8 cellular contexts compared by ENCODE assay signal in the genomic region with DNA sequence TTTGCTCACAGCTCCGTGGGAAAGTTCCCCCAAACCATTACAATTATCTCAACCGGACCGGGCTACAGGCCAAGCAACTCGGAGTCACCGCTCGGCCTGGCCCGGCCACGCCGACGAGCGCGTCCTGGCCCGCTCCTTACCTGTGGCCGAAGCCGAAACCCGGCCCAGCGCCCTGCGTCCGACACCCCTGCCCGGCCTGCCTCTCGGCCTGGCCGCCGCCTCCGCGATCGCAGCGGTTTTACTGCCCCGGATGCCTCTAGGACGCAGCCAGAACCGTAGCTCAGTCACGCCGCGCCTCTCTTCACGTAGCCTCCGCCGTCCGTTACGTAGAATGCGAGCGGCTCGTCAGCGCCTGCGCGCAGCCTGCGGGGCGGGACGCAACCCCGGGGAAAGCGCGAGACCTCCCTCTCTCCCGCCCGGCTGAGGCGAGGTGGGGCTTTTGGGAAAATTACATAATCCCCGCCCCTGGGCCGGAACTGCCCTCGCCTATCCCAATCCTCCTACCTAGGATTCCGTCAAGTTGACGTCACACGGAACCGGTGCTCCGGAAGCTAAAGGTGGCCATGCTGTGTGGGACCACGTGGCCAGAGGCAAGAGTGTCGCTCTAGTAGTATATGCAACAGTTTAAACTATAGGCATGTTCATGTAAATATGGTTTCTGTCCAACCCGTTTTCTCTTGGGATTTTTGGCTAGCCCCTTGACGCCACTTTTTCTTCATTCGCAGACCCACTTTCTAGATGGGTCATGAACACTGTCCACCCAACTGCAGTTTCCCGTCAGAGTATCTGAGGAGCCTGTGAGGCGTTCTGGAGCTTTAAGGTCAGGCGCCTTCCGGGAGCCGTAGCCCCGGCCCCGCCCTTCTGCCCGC. TPM values are rescaled to one million over a fixed set of nuclear protein-coding genes. Genes with fewer than 3 reads are reported as not detected.
DNase-seq lines count a peak whose midpoint lies in the region; ATAC-seq and TF ChIP-seq lines count a peak whose summit lies in the region.

A gene with protein sequence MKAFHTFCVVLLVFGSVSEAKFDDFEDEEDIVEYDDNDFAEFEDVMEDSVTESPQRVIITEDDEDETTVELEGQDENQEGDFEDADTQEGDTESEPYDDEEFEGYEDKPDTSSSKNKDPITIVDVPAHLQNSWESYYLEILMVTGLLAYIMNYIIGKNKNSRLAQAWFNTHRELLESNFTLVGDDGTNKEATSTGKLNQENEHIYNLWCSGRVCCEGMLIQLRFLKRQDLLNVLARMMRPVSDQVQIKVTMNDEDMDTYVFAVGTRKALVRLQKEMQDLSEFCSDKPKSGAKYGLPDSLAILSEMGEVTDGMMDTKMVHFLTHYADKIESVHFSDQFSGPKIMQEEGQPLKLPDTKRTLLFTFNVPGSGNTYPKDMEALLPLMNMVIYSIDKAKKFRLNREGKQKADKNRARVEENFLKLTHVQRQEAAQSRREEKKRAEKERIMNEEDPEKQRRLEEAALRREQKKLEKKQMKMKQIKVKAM (minus strand): TSS at position 326 of the 869 bp plus-strand sequence. CDS start 7,422 bp downstream, outside the sequence.

- no peak within 1 kb of the TSS for H2BK12ac ChIP-seq in H9 (ENCODE audit: insufficient read length, low read depth, low read length)

- peak; percentile 92 to 93 for ATAC-seq in natural killer cell treated with Interleukin-12 subunit alpha and Interleukin-12 subunit beta and Interleukin-15 and Interleukin-18, amount 100 ng/mL, for 72 hours
- ATAC-seq in stimulated activated naive CD8-positive, alpha-beta T cell treated with anti-CD3 and anti-CD28 coated beads, Interleukin-15, Interleukin-2, amounts not matched to agents 100 U/mL and 50 U/mL, for 24 hours, result peak; percentile 89

- no peak within 1 kb of the TSS for H4K5ac ChIP-seq in H9 (ENCODE audit: insufficient read length, low read depth, low read length)

- no peak within 1 kb of the TSS for H4K91ac ChIP-seq in H9 (ENCODE audit: insufficient read length, low read depth, low read length)

- H4K20me1 ChIP-seq in H9 (ENCODE audit: control insufficient read depth, insufficient read depth, insufficient read length), result no peaks in the 10 kb centered on the region

- WGBS in H9 (ENCODE audit: extremely low coverage, insufficient read length, low lambda C conversion rate), result no CpG with 5 or more reads among the region's 74 CpGs

- peak within 1 kb of the TSS; percentile 98 for H3K4me2 ChIP-seq in H9 (ENCODE audit: insufficient read depth, insufficient read length, low read length)

- no peak within 1 kb of the TSS for H2BK20ac ChIP-seq in H9 (ENCODE audit: low read depth, low read length, poor library complexity, severe bottlenecking)

- no peak within 1 kb of the TSS for H2AFZ ChIP-seq in H9 (ENCODE audit: low read length)

- no peak within 1 kb of the TSS for H3K23ac ChIP-seq in H9 (ENCODE audit: insufficient read length, low read depth, low read length)

- no peaks in the 10 kb centered on the region for H3K27me3 ChIP-seq in H9 (ENCODE audit: insufficient read depth, low read length)
- H3K27me3 ChIP-seq in MG63, result no peaks in the 10 kb centered on the region

- no peaks in the 10 kb centered on the region for H3K79me1 ChIP-seq in H9 (ENCODE audit: insufficient read depth, low read depth, low read length, poor library complexity, severe bottlenecking)

- H3K56ac ChIP-seq in H9 (ENCODE audit: insufficient read length, low read depth, low read length), result peak within 1 kb of the TSS; percentile 28

- peak within 1 kb of the TSS; percentile 58; the same call in 1 of the 2 replicates for H2BK15ac ChIP-seq in H9 (ENCODE audit: low read depth, low read length)

- H3K9ac ChIP-seq in H9 (ENCODE audit: extremely low read depth, insufficient read length, low read length), result peak within 1 kb of the TSS; percentile 86

- peak within 1 kb of the TSS; percentile 99 to 100 for H3K4me3 Mint-ChIP-seq in H9
- H3K4me3 Mint-ChIP-seq in natural killer cell treated with Interleukin-12 subunit alpha and Interleukin-12 subunit beta and Interleukin-15 and Interleukin-18, amount 100 ng/mL, for 72 hours, result peak within 1 kb of the TSS; percentile 92

- no peaks in the 10 kb centered on the region for H3K9me3 ChIP-seq in H9 (ENCODE audit: control insufficient read depth, low read depth, low read length)
- H3K9me3 ChIP-seq in MG63, result no peaks in the 10 kb centered on the region

- peak within 1 kb of the TSS; percentile 100 for H3K27ac Mint-ChIP-seq in H9
- H3K27ac Mint-ChIP-seq in natural killer cell treated with Interleukin-12 subunit alpha and Interleukin-12 subunit beta and Interleukin-15 and Interleukin-18, amount 100 ng/mL, for 72 hours, result peak within 1 kb of the TSS; percentile 98 to 99

- peak within 1 kb of the TSS; percentile 96; the same call in 1 of the 2 replicates for H3K14ac ChIP-seq in H9 (ENCODE audit: insufficient read depth, low read length)

- DNase-seq in ELR (ENCODE audit: low read depth) (peak; percentile 100), H9 (peak; percentile 100), MG63 (peak; percentile 99), SHP77 treated with DMSO at 0.1 percent for 48 hours (lab: John Stamatoyannopoulos, UW) (peak; percentile 96), fibroblast of pulmonary artery (ENCODE audit: low read depth) (peak; percentile 100)
- peak; percentile 99 for DNase-seq in activated effector memory CD4-positive, alpha-beta T cell treated with anti-CD3 and anti-CD28 coated beads, Interleukin-2, amount 50 U/mL, for 16 hours
- peak; percentile 98 for DNase-seq in natural killer cell treated with Interleukin-12 subunit alpha and Interleukin-12 subunit beta and Interleukin-15 and Interleukin-18, amount 100 ng/mL, for 72 hours (ENCODE audit: low spot score)
- DNase-seq in stimulated activated naive CD8-positive, alpha-beta T cell treated with anti-CD3 and anti-CD28 coated beads, Interleukin-15, Interleukin-2, amounts not matched to agents 100 U/mL and 50 U/mL, for 24 hours, result peak; percentile 97

- no peak within 1 kb of the TSS for H4K8ac ChIP-seq in H9 (replicated peaks; ENCODE audit: insufficient read length, low read depth, low read length)

- no peak within 1 kb of the TSS; the same call in 1 of the 2 replicates for H3K4ac ChIP-seq in H9 (ENCODE audit: low read depth, low read length)

- peak within 1 kb of the TSS; percentile 93 for H3K27ac ChIP-seq in H9 (ENCODE audit: insufficient read length, low read depth, low read length)

- peaks cover 20 to 21% of the 10 kb centered on the region in 2 experiments for H3K4me1 Mint-ChIP-seq in H9
- peaks cover 36 to 38% of the 10 kb centered on the region in 2 donors for H3K4me1 Mint-ChIP-seq in natural killer cell treated with Interleukin-12 subunit alpha and Interleukin-12 subunit beta and Interleukin-15 and Interleukin-18, amount 100 ng/mL, for 72 hours (ENCODE audit: low read depth in 2 of 2)

- peak within 1 kb of the TSS; percentile 61 for H2BK5ac ChIP-seq in H9 (ENCODE audit: insufficient read length, low read length)

- H3K23me2 ChIP-seq in H9 (ENCODE audit: insufficient read length, low read depth, low read length, poor library complexity, severe bottlenecking), result peaks cover 9% of the 10 kb centered on the region

- H3K9me3 Mint-ChIP-seq in H9, result no peaks in the 10 kb centered on the region
- no peaks in the 10 kb centered on the region for H3K9me3 Mint-ChIP-seq in natural killer cell treated with Interleukin-12 subunit alpha and Interleukin-12 subunit beta and Interleukin-15 and Interleukin-18, amount 100 ng/mL, for 72 hours

- H2BK120ac ChIP-seq in H9 (ENCODE audit: low read depth, low read length, poor library complexity, severe bottlenecking), result peak within 1 kb of the TSS; percentile 93

- H3T11ph ChIP-seq in H9 (ENCODE audit: low read length), result peak within 1 kb of the TSS; percentile 80

- no peak within 1 kb of the TSS for H2AK5ac ChIP-seq in H9 (ENCODE audit: insufficient read length, low read length)

- TF ChIP-seq CTCF in H9 (conservative IDR thresholded peaks at IDR 0.05), result no peak
- no peak for TF ChIP-seq CTCF in fibroblast of pulmonary artery (IDR thresholded peaks at IDR 0.05; ENCODE audit: low read length, missing control alignments)

- H3K4me1 ChIP-seq in H9 (ENCODE audit: insufficient read depth, low read length), result no peaks in the 10 kb centered on the region; the same call in 1 of the 2 replicates

- peaks cover 66% of the 10 kb centered on the region for H3K36me3 ChIP-seq in MG63

- H3K18ac ChIP-seq in H9 (ENCODE audit: insufficient read length, low read depth, low read length), result peak within 1 kb of the TSS; percentile 91

- peaks cover 25 to 35% (median 31%) of the 10 kb centered on the region in 3 experiments for H3K36me3 Mint-ChIP-seq in H9 (ENCODE audit: insufficient read depth in 1 of 3, low read depth in 3 of 3)
- H3K36me3 Mint-ChIP-seq in natural killer cell treated with Interleukin-12 subunit alpha and Interleukin-12 subunit beta and Interleukin-15 and Interleukin-18, amount 100 ng/mL, for 72 hours, result peaks cover 13% of the 10 kb centered on the region

- peaks cover 63% of the 10 kb centered on the region for H3K79me2 ChIP-seq in H9 (ENCODE audit: insufficient read depth, low read length)

- H3K27me3 Mint-ChIP-seq in H9 (ENCODE audit: low read depth), result no peaks in the 10 kb centered on the region
- no peaks in the 10 kb centered on the region for H3K27me3 Mint-ChIP-seq in natural killer cell treated with Interleukin-12 subunit alpha and Interleukin-12 subunit beta and Interleukin-15 and Interleukin-18, amount 100 ng/mL, for 72 hours

- H3K4me3 ChIP-seq in MG63 (peak within 1 kb of the TSS; percentile 89), fibroblast of pulmonary artery (replicated peaks; ENCODE audit: low read depth, low read length) (peak within 1 kb of the TSS; percentile 81)

RNA-seq across cellular contexts. Expression of the gene that starts here (rescaled TPM):
- 79.4 and 79.6 TPM in 2 replicates for total RNA-seq in H9 (2021)
- 49.1 and 92.0 TPM in 2 replicates for total RNA-seq in MG63 (2014; rRNA removed; shearing (Covaris generic); ENCODE audit: low replicate concordance)
- total RNA-seq in natural killer cell treated with Interleukin-12 subunit alpha and Interleukin-12 subunit beta and Interleukin-15 and Interleukin-18, amount 100 ng/mL, for 72 hours, result 100 to 1,000 TPM in 1 of 2 donors, 10 to 100 TPM in 1; 72.6 to 102 TPM

Comparison
In these comparisons a context has a peak if more than half of its experiments do, and no peak if none do; other contexts are left out.
1. Peak in every context shown above with its lines: DNase-seq, ATAC-seq, H3K4me3 ChIP-seq and H3K27ac ChIP-seq.